Comparison of ENCODE assay signal across 1 cellular context in the genomic region with DNA sequence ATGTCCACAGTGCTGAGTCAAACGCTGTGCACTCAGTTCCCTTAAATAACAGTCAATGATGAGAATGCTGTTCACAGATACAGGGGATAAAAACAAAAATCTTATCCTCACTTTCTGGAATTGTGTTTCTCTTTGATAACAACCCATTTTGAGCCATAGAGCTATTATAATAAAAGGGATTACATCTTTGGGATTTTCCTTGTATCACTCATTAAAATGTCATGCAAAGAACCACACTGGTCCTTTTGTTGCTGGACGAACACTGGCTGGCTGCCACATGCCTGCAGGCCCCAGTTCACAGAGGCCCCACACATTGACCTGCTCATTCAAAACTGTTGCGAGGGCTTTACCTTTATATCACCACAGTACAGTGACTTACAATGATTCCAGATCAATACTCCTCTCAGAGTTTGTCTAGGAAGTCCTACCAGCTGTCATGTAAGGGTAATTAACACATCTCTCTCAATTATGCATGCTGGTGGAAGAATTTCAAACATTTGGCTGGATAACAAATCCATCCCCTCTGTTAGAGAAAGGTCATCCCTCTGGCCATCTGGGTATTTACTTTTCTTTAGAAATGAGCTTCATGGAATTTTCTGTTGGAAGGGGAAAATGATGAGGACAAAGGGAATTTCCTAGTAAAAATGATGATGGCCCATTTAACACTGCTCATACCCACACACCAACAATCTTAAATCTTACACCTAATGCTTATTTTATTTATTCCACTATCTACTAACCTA.
TF ChIP-seq lines count a peak whose summit lies in the region.

No MANE protein-coding gene starts in this region.

TF ChIP-seq in HepG2, 621 proteins besides CTCF, POLR2A, EP300 and RAD21 (continued from another document and continues in another):
- TF ChIP-seq ARNT2 (CRISPR knock-in tag; IDR thresholded peaks at IDR 0.05; ENCODE audit: low read depth) (no peak), NKX3-1 (CRISPR knock-in tag; IDR thresholded peaks at IDR 0.05) (no peak), ZNF615 (CRISPR knock-in tag; IDR thresholded peaks at IDR 0.05; ENCODE audit: borderline replicate concordance) (no peak), ZC3H13 (CRISPR knock-in tag; IDR thresholded peaks at IDR 0.05) (no peak), CHD2 (IDR thresholded peaks at IDR 0.05; ENCODE audit: low read depth, low read length) (no peak), KLF11 (CRISPR knock-in tag; IDR thresholded peaks at IDR 0.05) (no peak), ARID4A (CRISPR knock-in tag; IDR thresholded peaks at IDR 0.05; ENCODE audit: borderline replicate concordance) (peak; percentile 16; the same call in 1 of the 2 replicates), ZNF678 (CRISPR knock-in tag; IDR thresholded peaks at IDR 0.05) (no peak), ZNF225 (CRISPR knock-in tag; IDR thresholded peaks at IDR 0.05) (no peak), TBX2 (CRISPR knock-in tag; IDR thresholded peaks at IDR 0.05; ENCODE audit: borderline replicate concordance) (peak; percentile 93; the same call in 1 of the 2 replicates), ZNF891 (CRISPR knock-in tag; IDR thresholded peaks at IDR 0.05) (no peak), MED13 (CRISPR knock-in tag; IDR thresholded peaks at IDR 0.05) (no peak), RCOR2 (CRISPR knock-in tag; IDR thresholded peaks at IDR 0.05) (no peak), NFYB (CRISPR knock-in tag; IDR thresholded peaks at IDR 0.05) (no peak), ZNF350 (CRISPR knock-in tag; IDR thresholded peaks at IDR 0.05; ENCODE audit: borderline replicate concordance, low read depth) (no peak), ZNF850 (CRISPR knock-in tag; conservative IDR thresholded peaks at IDR 0.05) (no peak), ZNF816 (CRISPR knock-in tag; IDR thresholded peaks at IDR 0.05; ENCODE audit: borderline replicate concordance) (no peak), HNRNPLL (IDR thresholded peaks at IDR 0.05; ENCODE audit: low read depth, low read length, poor library complexity, severe bottlenecking) (no peak), SMARCE1 (IDR thresholded peaks at IDR 0.05; ENCODE audit: borderline replicate concordance) (no peak), NFE2L2 (IDR thresholded peaks at IDR 0.05; ENCODE audit: low read length) (no peak), MED1 (CRISPR knock-in tag; IDR thresholded peaks at IDR 0.05) (peak; percentile 39; the same call in 1 of the 2 replicates), SNRNP70 (IDR thresholded peaks at IDR 0.05; ENCODE audit: low read depth, low read length) (no peak), ZNF484 (CRISPR knock-in tag; IDR thresholded peaks at IDR 0.05; ENCODE audit: borderline replicate concordance, low read depth) (no peak), ZSCAN22 (CRISPR knock-in tag; IDR thresholded peaks at IDR 0.05) (no peak), SP4 (CRISPR knock-in tag; IDR thresholded peaks at IDR 0.05) (no peak), ZNF549 (CRISPR knock-in tag; IDR thresholded peaks at IDR 0.05) (no peak), RAD51 (IDR thresholded peaks at IDR 0.05; ENCODE audit: borderline replicate concordance) (no peak), TEAD3 (CRISPR knock-in tag; optimal IDR thresholded peaks at IDR 0.05; ENCODE audit: borderline replicate concordance) (peak; percentile 82), GMEB1 (CRISPR knock-in tag; IDR thresholded peaks at IDR 0.05; ENCODE audit: borderline replicate concordance) (no peak), MEIS2 (CRISPR knock-in tag; IDR thresholded peaks at IDR 0.05) (no peak), ZNF589 (CRISPR knock-in tag; conservative IDR thresholded peaks at IDR 0.05) (no peak), RXRA (CRISPR knock-in tag; IDR thresholded peaks at IDR 0.05) (peak; percentile 21; the same call in 1 of the 2 replicates), RBM39 (IDR thresholded peaks at IDR 0.05; ENCODE audit: low read depth, low read length, poor library complexity, severe bottlenecking) (no peak), ZNF496 (CRISPR knock-in tag; IDR thresholded peaks at IDR 0.05; ENCODE audit: insufficient replicate concordance) (no peak), DPF2 (CRISPR knock-in tag; IDR thresholded peaks at IDR 0.05; ENCODE audit: borderline replicate concordance, low read depth) (no peak), HNF4A (CRISPR knock-in tag; IDR thresholded peaks at IDR 0.05) (peak; percentile 45; the same call in 1 of the 2 replicates), MXI1 (IDR thresholded peaks at IDR 0.05; ENCODE audit: borderline replicate concordance, low read depth, low read length) (no peak), ADNP (CRISPR knock-in tag; IDR thresholded peaks at IDR 0.05) (no peak), NRL (CRISPR knock-in tag; IDR thresholded peaks at IDR 0.05; ENCODE audit: borderline replicate concordance) (no peak), HIVEP1 (CRISPR knock-in tag; IDR thresholded peaks at IDR 0.05) (no peak), MXD4 (CRISPR knock-in tag; IDR thresholded peaks at IDR 0.05) (no peak), ZNF333 (CRISPR knock-in tag; IDR thresholded peaks at IDR 0.05; ENCODE audit: borderline replicate concordance) (no peak), ZBTB49 (CRISPR knock-in tag; IDR thresholded peaks at IDR 0.05; ENCODE audit: borderline replicate concordance) (no peak), ZNF337 (CRISPR knock-in tag; IDR thresholded peaks at IDR 0.05; ENCODE audit: borderline replicate concordance, low read depth) (no peak), CENPT (CRISPR knock-in tag; IDR thresholded peaks at IDR 0.05; ENCODE audit: low read depth) (no peak), ZNF713 (CRISPR knock-in tag; IDR thresholded peaks at IDR 0.05) (no peak), ELF3 (CRISPR knock-in tag; IDR thresholded peaks at IDR 0.05) (no peak), ZNF557 (CRISPR knock-in tag; IDR thresholded peaks at IDR 0.05) (no peak), GZF1 (CRISPR knock-in tag; IDR thresholded peaks at IDR 0.05) (no peak), HOXA3 (CRISPR knock-in tag; IDR thresholded peaks at IDR 0.05) (no peak), NR2F1 (CRISPR knock-in tag; IDR thresholded peaks at IDR 0.05) (peak in 1 of 2 experiments; percentile 72; a peak in 2 of 4 replicates), NR2F2 (IDR thresholded peaks at IDR 0.05; ENCODE audit: borderline replicate concordance, low read depth) (peak; percentile 68), CC2D1A (CRISPR knock-in tag; IDR thresholded peaks at IDR 0.05) (no peak), ZSCAN25 (CRISPR knock-in tag; IDR thresholded peaks at IDR 0.05) (no peak), TCF7 (IDR thresholded peaks at IDR 0.05; ENCODE audit: low read depth) (peak; percentile 39; the same call in 1 of the 2 replicates), SRSF1 (optimal IDR thresholded peaks at IDR 0.05; ENCODE audit: low read depth, low read length) (no peak), ATRX (CRISPR knock-in tag; IDR thresholded peaks at IDR 0.05; ENCODE audit: borderline replicate concordance) (no peak), CCAR2 (optimal IDR thresholded peaks at IDR 0.05; ENCODE audit: low read depth, low read length) (no peak), SRY (CRISPR knock-in tag; IDR thresholded peaks at IDR 0.05) (no peak)
- TF ChIP-seq, protein P1, sequence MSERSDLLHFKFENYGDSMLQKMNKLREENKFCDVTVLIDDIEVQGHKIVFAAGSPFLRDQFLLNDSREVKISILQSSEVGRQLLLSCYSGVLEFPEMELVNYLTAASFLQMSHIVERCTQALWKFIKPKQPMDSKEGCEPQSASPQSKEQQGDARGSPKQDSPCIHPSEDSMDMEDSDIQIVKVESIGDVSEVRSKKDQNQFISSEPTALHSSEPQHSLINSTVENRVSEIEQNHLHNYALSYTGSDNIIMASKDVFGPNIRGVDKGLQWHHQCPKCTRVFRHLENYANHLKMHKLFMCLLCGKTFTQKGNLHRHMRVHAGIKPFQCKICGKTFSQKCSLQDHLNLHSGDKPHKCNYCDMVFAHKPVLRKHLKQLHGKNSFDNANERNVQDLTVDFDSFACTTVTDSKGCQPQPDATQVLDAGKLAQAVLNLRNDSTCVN (CRISPR knock-in tag; IDR thresholded peaks at IDR 0.05; ENCODE audit: borderline replicate concordance), result no peak
- TF ChIP-seq, protein P2, sequence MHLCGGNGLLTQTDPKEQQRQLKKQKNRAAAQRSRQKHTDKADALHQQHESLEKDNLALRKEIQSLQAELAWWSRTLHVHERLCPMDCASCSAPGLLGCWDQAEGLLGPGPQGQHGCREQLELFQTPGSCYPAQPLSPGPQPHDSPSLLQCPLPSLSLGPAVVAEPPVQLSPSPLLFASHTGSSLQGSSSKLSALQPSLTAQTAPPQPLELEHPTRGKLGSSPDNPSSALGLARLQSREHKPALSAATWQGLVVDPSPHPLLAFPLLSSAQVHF (CRISPR knock-in tag; IDR thresholded peaks at IDR 0.05), result no peak
- TF ChIP-seq, protein P3, sequence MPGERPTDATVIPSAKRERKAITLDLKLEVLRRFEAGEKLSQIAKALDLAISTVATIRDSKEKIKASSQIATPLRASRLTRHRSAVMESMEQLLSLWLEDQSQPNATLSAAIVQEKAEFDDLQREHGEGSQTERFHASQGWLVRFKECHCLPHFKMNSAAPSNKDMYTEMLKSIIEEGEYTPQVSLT (CRISPR knock-in tag; IDR thresholded peaks at IDR 0.05; ENCODE audit: borderline replicate concordance, low read depth), result no peak
- TF ChIP-seq, protein P4, sequence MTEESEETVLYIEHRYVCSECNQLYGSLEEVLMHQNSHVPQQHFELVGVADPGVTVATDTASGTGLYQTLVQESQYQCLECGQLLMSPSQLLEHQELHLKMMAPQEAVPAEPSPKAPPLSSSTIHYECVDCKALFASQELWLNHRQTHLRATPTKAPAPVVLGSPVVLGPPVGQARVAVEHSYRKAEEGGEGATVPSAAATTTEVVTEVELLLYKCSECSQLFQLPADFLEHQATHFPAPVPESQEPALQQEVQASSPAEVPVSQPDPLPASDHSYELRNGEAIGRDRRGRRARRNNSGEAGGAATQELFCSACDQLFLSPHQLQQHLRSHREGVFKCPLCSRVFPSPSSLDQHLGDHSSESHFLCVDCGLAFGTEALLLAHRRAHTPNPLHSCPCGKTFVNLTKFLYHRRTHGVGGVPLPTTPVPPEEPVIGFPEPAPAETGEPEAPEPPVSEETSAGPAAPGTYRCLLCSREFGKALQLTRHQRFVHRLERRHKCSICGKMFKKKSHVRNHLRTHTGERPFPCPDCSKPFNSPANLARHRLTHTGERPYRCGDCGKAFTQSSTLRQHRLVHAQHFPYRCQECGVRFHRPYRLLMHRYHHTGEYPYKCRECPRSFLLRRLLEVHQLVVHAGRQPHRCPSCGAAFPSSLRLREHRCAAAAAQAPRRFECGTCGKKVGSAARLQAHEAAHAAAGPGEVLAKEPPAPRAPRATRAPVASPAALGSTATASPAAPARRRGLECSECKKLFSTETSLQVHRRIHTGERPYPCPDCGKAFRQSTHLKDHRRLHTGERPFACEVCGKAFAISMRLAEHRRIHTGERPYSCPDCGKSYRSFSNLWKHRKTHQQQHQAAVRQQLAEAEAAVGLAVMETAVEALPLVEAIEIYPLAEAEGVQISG (CRISPR knock-in tag; IDR thresholded peaks at IDR 0.05), result no peak
